In the genomic region with DNA sequence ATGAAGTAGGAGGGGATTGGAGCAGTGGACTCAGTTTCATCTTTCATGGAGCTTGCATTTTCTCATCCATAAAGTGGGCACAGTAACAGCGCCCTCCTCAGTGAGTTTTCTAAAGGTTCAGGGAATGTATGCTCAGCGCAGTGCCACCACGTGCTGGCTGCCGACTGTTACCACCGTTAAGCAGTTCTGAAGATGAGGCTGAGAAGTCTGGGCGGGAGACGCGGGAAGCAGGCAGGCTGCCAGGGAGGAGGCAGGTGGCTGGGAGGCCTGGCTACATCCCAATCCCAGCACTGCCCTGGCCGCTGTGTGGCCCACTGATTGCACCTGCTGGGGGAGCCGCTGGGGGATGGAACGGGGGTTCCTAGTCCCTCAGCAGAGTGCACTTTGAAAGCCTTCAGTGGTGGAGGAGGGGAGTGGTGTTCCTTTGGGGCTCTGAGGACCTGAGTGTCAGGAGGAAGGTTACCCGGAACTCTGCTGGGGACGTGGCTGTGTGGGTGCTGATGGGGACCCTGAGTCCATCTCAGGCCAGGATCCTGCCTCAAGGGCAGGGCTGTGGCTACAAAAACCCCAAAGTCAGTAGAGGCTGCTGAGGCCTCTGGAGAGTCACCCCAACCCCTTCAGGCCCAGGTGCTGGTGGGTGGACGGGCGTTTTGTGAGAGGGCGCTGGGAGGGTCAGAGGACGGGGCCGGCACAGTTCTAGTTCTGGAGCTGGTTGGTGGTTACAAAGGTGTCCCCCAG, we compare ENCODE assay signal across 22 cellular contexts. TPM values are rescaled to one million over a fixed set of nuclear protein-coding genes. Genes with fewer than 3 reads are reported as not detected.
DNase-seq lines count a peak whose midpoint lies in the region; ATAC-seq and TF ChIP-seq lines count a peak whose summit lies in the region.
"Had no signal": no experiment of that assay in that cellular context is flagged by ENCODE, and none has a peak within 500 bp of the region (broad histone marks: within the 10 kb centered on the region; RNA-seq: fewer than 3 reads in every experiment).

No MANE protein-coding gene starts in this region.

- no TSS peak for BruUV-seq in A673 (replicated peaks; lab: Mats Ljungman, UMichigan)

- intact Hi-C loops in head of caudate nucleus (cut with DNase I), result no loop called here
- intact Hi-C loops in sciatic nerve (cut with DNase I), result loop anchor here (10.0 kb wide), 1 partner anchor 178 kb away; no protein-coding TSS in a partner anchor
- intact Hi-C loops in A673 (cut with micrococcal nuclease; ENCODE audit: unreplicated experiment), result no loop called here

- ATAC-seq in sciatic nerve (no peak), GM19463 (IDR thresholded peaks at IDR 0.05; ENCODE audit: unreplicated experiment) (no peak)

- TF ChIP-seq CTCF in A673 (conservative IDR thresholded peaks at IDR 0.05; ENCODE audit: low read depth, low read length), result no peak

- H3K4me1 ChIP-seq in A673 (ENCODE audit: insufficient read depth, low read length, poor library complexity, severe bottlenecking), result peaks cover 28% of the 10 kb centered on the region
- H3K4me1 ChIP-seq: breast epithelium had no signal

- peaks cover 25% of the 10 kb centered on the region for H3K27me3 ChIP-seq in A673 (replicated peaks; ENCODE audit: insufficient read depth, low read depth, low read length, poor library complexity)

- no peaks in the 10 kb centered on the region for H3K9me3 ChIP-seq in A673 (ENCODE audit: low read depth, low read length, poor library complexity, severe bottlenecking)
- H3K9me3 ChIP-seq: breast epithelium, heart right ventricle had no signal

- no peak overlapping the region for H3K4me3 ChIP-seq in A673 (ENCODE audit: low read depth, low read length, poor library complexity, severe bottlenecking)

- CTCF ChIA-PET in A673 (lab: Charles Lee), result no interaction called here

- POLR2A ChIA-PET in A673 (lab: Charles Lee; ENCODE audit: low non-redundant PET), result interaction anchor here (0.6 kb wide), 1 partner anchor 182 kb away, joined by 4 read pairs; no protein-coding TSS in a partner anchor

- DNase-seq in SHP77 (lab: John Stamatoyannopoulos, UW), result peak; percentile 18 to 26
- no peak for DNase-seq in SHP77 treated with DMSO at 0.1 percent for 48 hours (lab: John Stamatoyannopoulos, UW)
- peak; percentile 17 for DNase-seq in NCI-H446 treated with DMSO at 0.1 percent for 48 hours (lab: John Stamatoyannopoulos, UW)
- peak in 30 of 42 donors; percentile 16 to 67 (median 36) for DNase-seq in head of caudate nucleus
- DNase-seq in sciatic nerve (ENCODE audit: low spot score), result peak; percentile 40
- DNase-seq in A673 (ENCODE audit: low spot score), result no peak
- DNase-seq in activated CD8-positive, alpha-beta memory T cell treated with anti-CD3 and anti-CD28 coated beads, Interleukin-2, amount 50 U/mL, for 48 hours, result no peak
- DNase-seq: ACHN; activated CD4-positive, alpha-beta T cell treated with anti-CD3 and anti-CD28 coated beads, Interleukin-2, amount 50 U/mL, for 48 hours; activated naive CD8-positive, alpha-beta T cell treated with anti-CD3 and anti-CD28 coated beads, Interleukin-2, amount 10 ng/mL, durations not matched to agents 7 days and 5 days; activated T-cell treated with anti-CD3 and anti-CD28 coated beads, Interleukin-2, amount 50 U/mL, for 48 hours; CD4-positive, alpha-beta memory T cell; GOT3; heart right ventricle; kidney glomerular epithelial cell; NCI-H2081; stimulated activated CD4-positive, alpha-beta T cell treated with anti-CD3 and anti-CD28 coated beads, Interleukin-4, amount 100 ng/mL, for 1 hour had no signal

- H3K27ac ChIP-seq in A673 (ENCODE audit: low read depth, low read length, poor library complexity, severe bottlenecking), result no peak overlapping the region
- H3K27ac ChIP-seq: breast epithelium had no signal

- no peaks in the 10 kb centered on the region for H3K36me3 ChIP-seq in A673 (ENCODE audit: insufficient read depth, low read length, poor library complexity, severe bottlenecking)
- H3K36me3 ChIP-seq: breast epithelium, heart right ventricle had no signal

RNA-seq across cellular contexts. Expression of gene PHACTR3, which starts 28.0 kb away (rescaled TPM):
- not detected for total RNA-seq in sciatic nerve
- total RNA-seq in A673 (2021), result 0.17 and 0.59 TPM in 2 replicates
- total RNA-seq: activated naive CD8-positive, alpha-beta T cell treated with anti-CD3 and anti-CD28 coated beads, Interleukin-2, amount 10 ng/mL, durations not matched to agents 7 days and 5 days; CD4-positive, alpha-beta memory T cell; HT1080; M059J; osteocyte had no signal

Comparison
In these comparisons a context has a peak if more than half of its experiments do, and no peak if none do; other contexts are left out.
1. DNase-seq: peak in SHP77 (2 of 2), NCI-H446 treated with DMSO at 0.1 percent for 48 hours (single experiment), head of caudate nucleus (30 of 42) and sciatic nerve (single experiment); none in SHP77 treated with DMSO at 0.1 percent for 48 hours (single experiment), A673 (single experiment) and activated CD8-positive, alpha-beta memory T cell treated with anti-CD3 and anti-CD28 coated beads, Interleukin-2, amount 50 U/mL, for 48 hours (single experiment).